10 cellular contexts compared by ENCODE assay signal in genomic region chr2:60548844-60549243, GRCh38. TPM values are rescaled to one million over a fixed set of nuclear protein-coding genes. Genes with fewer than 3 reads are reported as not detected.
DNase-seq lines count a peak whose midpoint lies in the region; ATAC-seq and TF ChIP-seq lines count a peak whose summit lies in the region.
"Had no signal": no experiment of that assay in that cellular context is flagged by ENCODE, and none has a peak within 500 bp of the region (broad histone marks: within the 10 kb centered on the region; RNA-seq: fewer than 3 reads in every experiment).

No MANE protein-coding gene starts in this region.

- H3K36me3 ChIP-seq in ES-I3 (ENCODE audit: insufficient read depth, low read length) (peaks cover 10% of the 10 kb centered on the region; the same call in 1 of the 2 replicates), ectodermal cell (ENCODE audit: control insufficient read depth, insufficient read depth, low read length) (no peaks in the 10 kb centered on the region), neutrophil (no peaks in the 10 kb centered on the region)

- H3K27ac ChIP-seq in ectodermal cell (ENCODE audit: insufficient read depth, low read depth, low read length, poor library complexity, severe bottlenecking), result peak overlapping the region; percentile 30
- peak overlapping the region; percentile 83 for H3K27ac ChIP-seq in neutrophil
- H3K27ac ChIP-seq: parathyroid adenoma had no signal

- peak overlapping the region; percentile 97 for H3K9ac ChIP-seq in ES-I3 (ENCODE audit: low read depth, low read length)
- H3K9ac ChIP-seq: parathyroid adenoma had no signal

- no peak for TF ChIP-seq CTCF in neutrophil (IDR thresholded peaks at IDR 0.05)

- H3K9me3 ChIP-seq in ES-I3 (ENCODE audit: control insufficient read depth, insufficient read depth, low read length) (no peaks in the 10 kb centered on the region), ectodermal cell (ENCODE audit: control insufficient read depth, low read length) (no peaks in the 10 kb centered on the region), neutrophil (no peaks in the 10 kb centered on the region)

- H3K27me3 ChIP-seq in ectodermal cell (ENCODE audit: control insufficient read depth, insufficient read depth, low read length, poor library complexity, severe bottlenecking) (peaks cover 43% of the 10 kb centered on the region), neutrophil (peaks cover 19% of the 10 kb centered on the region)

- ATAC-seq in HG02798 (IDR thresholded peaks at IDR 0.05; ENCODE audit: poor library complexity, unreplicated experiment) (no peak), HG03135 (IDR thresholded peaks at IDR 0.05; ENCODE audit: unreplicated experiment) (no peak)

- DNase-seq in NCI-H2227 (lab: John Stamatoyannopoulos, UW; ENCODE audit: unreplicated experiment), result peak; percentile 67
- no peak for DNase-seq in mesenteric fat pad (ENCODE audit: low spot score)
- DNase-seq in anterior cingulate cortex (lab: John Stamatoyannopoulos, UW), result no peak

- peaks cover 23% of the 10 kb centered on the region for H3K4me1 ChIP-seq in ES-I3 (ENCODE audit: insufficient read depth, low read length)
- H3K4me1 ChIP-seq in ectodermal cell (ENCODE audit: control insufficient read depth, insufficient read depth, low read length), result peaks cover 15% of the 10 kb centered on the region
- peaks cover 47 to 51% of the 10 kb centered on the region in 2 experiments for H3K4me1 ChIP-seq in neutrophil (ENCODE audit: control insufficient read depth in 1 of 2, insufficient read depth in 1 of 2, low read depth in 1 of 2, low read length in 1 of 2)
- H3K4me1 ChIP-seq: parathyroid adenoma had no signal

- WGBS in ectodermal cell, 2 experiments, result 1 to 2% methylated on average over 6 to 9 of the region's 9 CpGs

- peak overlapping the region; percentile 71 for H3K4me3 ChIP-seq in ectodermal cell (ENCODE audit: insufficient read depth, low read depth, low read length)
- peak overlapping the region; percentile 82 to 89 for H3K4me3 ChIP-seq in neutrophil (ENCODE audit: low read depth in 1 of 2, low read length in 1 of 2)

RNA-seq across cellular contexts. Expression of gene BCL11A, which starts 4.6 kb away (rescaled TPM):
- 1.8 TPM for polyA plus RNA-seq in ectodermal cell (2013, experiment 1 of 4)
- 0.82 TPM for polyA plus RNA-seq in ectodermal cell (2013, experiment 2 of 4)
- polyA plus RNA-seq in ectodermal cell (2013, experiment 3 of 4), result 1.9 TPM
- 1.9 TPM for polyA plus RNA-seq in ectodermal cell (2013, experiment 4 of 4)
- 0.64 TPM for total RNA-seq in mesenteric fat pad
- total RNA-seq: M059J had no signal
